39 cellular contexts compared by ENCODE assay signal in genomic region chr4:43373201-43373600, GRCh38.
"Had no signal": no experiment of that assay in that cellular context is flagged by ENCODE, and none has a peak within 500 bp of the region (broad histone marks: within the 10 kb centered on the region; RNA-seq: fewer than 3 reads in every experiment).

No MANE protein-coding gene starts in this region.

- H3K27ac ChIP-seq: adrenal gland, body of pancreas, brain microvascular endothelial cell, breast epithelium, VCaP had no signal

- H3K27me3 ChIP-seq: adrenal gland, body of pancreas, brain microvascular endothelial cell, breast epithelium had no signal

- ATAC-seq: activated CD4-positive, alpha-beta T cell treated with anti-CD3 and anti-CD28 coated beads for 36 hours; activated CD4-positive, CD25-positive, alpha-beta regulatory T cell treated with anti-CD3 and anti-CD28 coated beads, Interleukin-2, amount 50 U/mL, for 24 hours; activated CD8-positive, alpha-beta memory T cell treated with anti-CD3 and anti-CD28 coated beads, Interleukin-2, amount 10 ng/mL, durations not matched to agents 7 days and 5 days; activated CD8-positive, alpha-beta T cell treated with anti-CD3 and anti-CD28 coated beads, Interleukin-2, amount 10 ng/mL, durations not matched to agents 7 days and 5 days; activated naive CD4-positive, alpha-beta T cell treated with anti-CD3 and anti-CD28 coated beads, Interleukin-2, amount 50 U/mL, for 72 hours; activated T-cell treated with anti-CD3 and anti-CD28 coated beads, Interleukin-2, amount 50 U/mL, for 4 hours; activated T-cell treated with anti-CD3 and anti-CD28 coated beads, Interleukin-2, amount 50 U/mL, for 72 hours; activated T-helper 17 cell treated with anti-CD3 and anti-CD28 coated beads, Interleukin-2, amount 50 U/mL, for 72 hours; body of pancreas; WTC11 had no signal

- H3K4me3 ChIP-seq: adrenal gland, body of pancreas, breast epithelium had no signal

- FAIRE-seq: astrocyte, colon, TTC549 had no signal

- H3K36me3 ChIP-seq: adrenal gland, brain microvascular endothelial cell, breast epithelium had no signal

- H3K9me3 ChIP-seq: adrenal gland, body of pancreas, breast epithelium had no signal

- H3K4me1 ChIP-seq: adrenal gland, body of pancreas, breast epithelium had no signal

- DNase-seq: activated CD4-positive, alpha-beta memory T cell treated with anti-CD3 and anti-CD28 coated beads, Interleukin-2, amount 10 ng/mL, durations not matched to agents 7 days and 5 days; activated CD4-positive, alpha-beta T cell treated with anti-CD3 and anti-CD28 coated beads for 1 hour; activated CD4-positive, alpha-beta T cell treated with anti-CD3 and anti-CD28 coated beads for 36 hours; activated CD4-positive, alpha-beta T cell treated with anti-CD3 and anti-CD28 coated beads for 48 hours; activated CD4-positive, alpha-beta T cell treated with anti-CD3 and anti-CD28 coated beads, Interleukin-2, amount 10 ng/mL, durations not matched to agents 7 days and 5 days; activated CD4-positive, alpha-beta T cell treated with anti-CD3 and anti-CD28 coated beads, Interleukin-2, amount 50 U/mL, for 48 hours; activated CD4-positive, CD25-positive, alpha-beta regulatory T cell; activated CD8-positive, alpha-beta memory T cell treated with anti-CD3 and anti-CD28 coated beads for 24 hours; activated CD8-positive, alpha-beta memory T cell treated with anti-CD3 and anti-CD28 coated beads, Interleukin-2, amount 10 ng/mL, durations not matched to agents 7 days and 5 days; activated CD8-positive, alpha-beta memory T cell treated with anti-CD3 and anti-CD28 coated beads, Interleukin-2, amount 50 U/mL, for 48 hours; activated CD8-positive, alpha-beta T cell treated with anti-CD3 and anti-CD28 coated beads, Interleukin-2, amount 10 ng/mL, durations not matched to agents 7 days and 5 days; activated effector memory CD4-positive, alpha-beta T cell treated with anti-CD3 and anti-CD28 coated beads, Interleukin-2, amount 50 U/mL, for 16 hours; activated gamma-delta T cell treated with Interleukin-2 at 50 U/mL for 16 hours; activated naive CD4-positive, alpha-beta T cell; activated naive CD4-positive, alpha-beta T cell treated with anti-CD3 and anti-CD28 coated beads for 36 hours; activated naive CD4-positive, alpha-beta T cell treated with anti-CD3 and anti-CD28 coated beads, Interleukin-2, amount 50 U/mL, for 16 hours; activated naive CD8-positive, alpha-beta T cell treated with anti-CD3 and anti-CD28 coated beads for 36 hours; activated T-cell treated with anti-CD3 and anti-CD28 coated beads, Interleukin-2, amount 50 U/mL, for 1 hour; activated T-cell treated with anti-CD3 and anti-CD28 coated beads, Interleukin-2, amount 50 U/mL, for 4 hours; activated T-cell treated with anti-CD3 and anti-CD28 coated beads, Interleukin-2, amount 50 U/mL, for 72 hours; adrenal gland; amniotic stem cell; aorta; body of pancreas; brain microvascular endothelial cell; central memory CD4-positive, alpha-beta T cell; cerebellar nuclear complex; T-helper 1 cell; T-helper 2 cell; T-helper 9 cell had no signal
